8 cellular contexts compared by ENCODE assay signal in the genomic region with DNA sequence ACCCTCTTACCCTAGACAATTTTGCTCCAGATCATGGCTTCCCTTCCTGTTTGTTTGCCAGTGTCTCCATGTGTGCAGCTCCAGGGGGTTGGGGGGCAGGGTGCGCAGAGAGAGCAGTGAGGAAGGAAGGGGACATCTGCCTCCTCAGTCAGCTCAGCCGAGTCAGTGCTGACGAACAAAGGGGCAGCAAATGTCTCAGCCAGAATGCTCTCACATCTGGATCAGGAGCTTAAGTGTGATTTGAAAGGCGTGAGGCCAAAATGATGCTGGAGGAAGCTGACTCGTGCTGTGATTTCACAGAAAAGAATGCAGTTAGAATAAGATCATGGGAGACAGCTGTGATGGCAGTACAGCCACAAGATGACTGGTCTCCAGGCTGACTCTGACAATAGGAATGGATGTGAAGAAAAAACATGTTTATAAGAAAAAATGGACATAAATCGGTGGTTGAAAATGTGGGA. TPM values are rescaled to one million over a fixed set of nuclear protein-coding genes. Genes with fewer than 3 reads are reported as not detected.
DNase-seq lines count a peak whose midpoint lies in the region; ATAC-seq, FAIRE-seq and TF ChIP-seq lines count a peak whose summit lies in the region.

No MANE protein-coding gene starts in this region.

- H3K9me3 ChIP-seq in GM23248 (ENCODE audit: low read depth) (no peaks in the 10 kb centered on the region), SJSA1 (replicated peaks) (no peaks in the 10 kb centered on the region), spleen (no peaks in the 10 kb centered on the region)
- H3K9me3 ChIP-seq in CD8-positive, alpha-beta T cell (ENCODE audit: low read length) = no peaks in the 10 kb centered on the region

- no peaks in the 10 kb centered on the region for H3K36me3 Mint-ChIP-seq in immature natural killer cell
- no peaks in the 10 kb centered on the region for H3K36me3 Mint-ChIP-seq in CD8-positive, alpha-beta T cell

- peaks cover 6 to 7% of the 10 kb centered on the region in 2 donors for H3K4me1 Mint-ChIP-seq in immature natural killer cell
- peaks cover 17% of the 10 kb centered on the region for H3K4me1 Mint-ChIP-seq in CD8-positive, alpha-beta T cell (ENCODE audit: low read depth)

- H3K9ac ChIP-seq in GM23248 = peak overlapping the region; percentile 89

- H3K36me3 ChIP-seq in GM23248 (ENCODE audit: low read depth) (0 out of 2 replicates have a peak, but pooled peaks cover 8% of the 10 kb centered on the region), SJSA1 (peaks cover 5% of the 10 kb centered on the region), spleen (no peaks in the 10 kb centered on the region)
- no peaks in the 10 kb centered on the region for H3K36me3 ChIP-seq in CD8-positive, alpha-beta T cell (ENCODE audit: insufficient read depth, low read length)

- H3K27me3 ChIP-seq in GM23248 (replicated peaks; ENCODE audit: insufficient read depth) (no peaks in the 10 kb centered on the region), SJSA1 (replicated peaks) (no peaks in the 10 kb centered on the region), spleen (replicated peaks in 1 of 7) (no peaks in the 10 kb centered on the region)
- H3K27me3 ChIP-seq in CD8-positive, alpha-beta T cell (ENCODE audit: insufficient read depth, low read length) = no peaks in the 10 kb centered on the region

- H3K4me1 ChIP-seq in GM23248 (ENCODE audit: insufficient read depth) = peaks cover 48% of the 10 kb centered on the region
- peaks cover 36% of the 10 kb centered on the region for H3K4me1 ChIP-seq in SJSA1 (replicated peaks)
- no peaks in the 10 kb centered on the region for H3K4me1 ChIP-seq in spleen
- no peaks in the 10 kb centered on the region for H3K4me1 ChIP-seq in CD8-positive, alpha-beta T cell (ENCODE audit: insufficient read depth, low read length)

- TF ChIP-seq POLR2A in spleen (IDR thresholded peaks at IDR 0.05) = no peak

- 0 out of 2 replicates have a peak, but pooled peaks cover 6% of the 10 kb centered on the region for H3K79me2 ChIP-seq in GM23248 (ENCODE audit: insufficient read depth)

- H3K4me3 ChIP-seq in GM23248 (peak overlapping the region; percentile 59), SJSA1 (peak overlapping the region; percentile 24), spleen (no peak overlapping the region)
- H3K4me3 ChIP-seq in CD8-positive, alpha-beta T cell (ENCODE audit: low read depth, low read length) = no peak overlapping the region

- DNase-seq in GM23248 = peak; percentile 99
- DNase-seq in SJSA1 (ENCODE audit: low read depth in 1 of 2, low spot score in 2 of 2) = peak; percentile 95 to 96
- peak; percentile 98 for DNase-seq in myocyte (ENCODE audit: low read depth)
- no peak for DNase-seq in immature natural killer cell
- no peak for DNase-seq in spleen
- no peak for DNase-seq in CD8-positive, alpha-beta T cell

- H3K9me2 ChIP-seq in GM23248 (ENCODE audit: insufficient read depth) = no peaks in the 10 kb centered on the region

- H3K27ac ChIP-seq in GM23248 (peak overlapping the region; percentile 99), SJSA1 (peak overlapping the region; percentile 95), spleen (no peak overlapping the region)
- H3K27ac ChIP-seq in CD8-positive, alpha-beta T cell (ENCODE audit: low read depth, low read length) = no peak overlapping the region

- H3K4me3 Mint-ChIP-seq in immature natural killer cell = no peak overlapping the region
- H3K4me3 Mint-ChIP-seq in CD8-positive, alpha-beta T cell = no peak overlapping the region

- POLR2A ChIA-PET in CD8-positive, alpha-beta T cell (lab: Charles Lee) = no interaction called here

- H3F3A ChIP-seq in GM23248 (ENCODE audit: insufficient read depth) = peaks cover 59% of the 10 kb centered on the region

- peak overlapping the region; percentile 77 for H3K4me2 ChIP-seq in GM23248 (ENCODE audit: unreplicated experiment)

- 0 to 1% methylated on average over 6 of the region's 6 CpGs for WGBS in GM23248 (ENCODE audit: low coverage in 1 of 2, low lambda C conversion rate in 2 of 2, missing lambda C conversion rate in 2 of 2), 2 experiments
- WGBS in spleen, 5 donors = 54 to 66% (median 62%) methylated on average over 6 of the region's 6 CpGs

- peak overlapping the region; percentile 14; the same call in 1 of the 2 replicates for H2AFZ ChIP-seq in GM23248

- H4K20me1 ChIP-seq in GM23248 (ENCODE audit: insufficient read depth) = no peaks in the 10 kb centered on the region

- peaks cover 0 to 1% (median 0%) of the 10 kb centered on the region in 6 donors for H3K9me3 Mint-ChIP-seq in immature natural killer cell
- H3K9me3 Mint-ChIP-seq in CD8-positive, alpha-beta T cell = no peaks in the 10 kb centered on the region

- peaks cover 0 to 2% (median 2%) of the 10 kb centered on the region in 3 donors for H3K27me3 Mint-ChIP-seq in immature natural killer cell (ENCODE audit: low read depth in 3 of 3)
- H3K27me3 Mint-ChIP-seq in CD8-positive, alpha-beta T cell (ENCODE audit: low read depth) = no peaks in the 10 kb centered on the region

- intact Hi-C loops in spleen (cut with DNase I; ENCODE audit: low total_unique reads) = no loop called here
- intact Hi-C loops in CD8-positive, alpha-beta T cell (cut with DNase I, micrococcal nuclease) = no loop called here

- peak overlapping the region in 3 of 6 donors; percentile 13 to 79 (median 60) for H3K27ac Mint-ChIP-seq in immature natural killer cell
- H3K27ac Mint-ChIP-seq in CD8-positive, alpha-beta T cell = no peak overlapping the region

- no peak for TF ChIP-seq CTCF in spleen (IDR thresholded peaks at IDR 0.05 in 8 of 11, conservative IDR thresholded peaks at IDR 0.05 in 3 of 11)
- no peak for TF ChIP-seq CTCF in CD8-positive, alpha-beta T cell (IDR thresholded peaks at IDR 0.05)

- CTCF ChIA-PET in CD8-positive, alpha-beta T cell (lab: Charles Lee) = no interaction called here

- in situ Hi-C loops in GM23248 (cut with MboI) = no loop called here

- no peak for ATAC-seq in GM21723 (IDR thresholded peaks at IDR 0.05; ENCODE audit: unreplicated experiment)
- ATAC-seq in CD8-positive, alpha-beta T cell = no peak

- peak; percentile 33 for FAIRE-seq in endometrium (lab: Jason Lieb, UNC)

RNA-seq across cellular contexts. Expression of a gene that starts 27.1 kb away (rescaled TPM):
- total RNA-seq in GM23248 (2014; rRNA removed; shearing (Covaris generic)) = 62.7 and 91.9 TPM in 2 replicates
- polyA plus RNA-seq in GM23248 (2016; fragmentation: Nextera tagmentation; extraction: Ambion mirVana) = 29.3 and 30.0 TPM in 2 replicates
- 35.9 and 38.4 TPM in 2 replicates for total RNA-seq in SJSA1 (2014; rRNA removed; shearing (Covaris generic))
- 69.0 and 73.5 TPM in 2 replicates for total RNA-seq in myocyte
- polyA plus RNA-seq in myocyte (2012) = 15.9 TPM
- 10 to 100 TPM; 27.2 to 64.0 (median 52.7) TPM for polyA plus RNA-seq in immature natural killer cell
- total RNA-seq in spleen = 100 to 1,000 TPM in 1 of 7 donors, 10 to 100 TPM in 6; 56.6 to 108 (median 71.6) TPM
- polyA plus RNA-seq in spleen = 10 to 100 TPM; 12.9 to 18.0 (median 15.8) TPM
- total RNA-seq in CD8-positive, alpha-beta T cell = 100 to 1,000 TPM; 150 to 160 TPM

Comparison
In these comparisons a context has a peak if more than half of its experiments do, and no peak if none do; other contexts are left out.
1. DNase-seq: peak in GM23248 (single experiment), SJSA1 (2 of 2) and myocyte (single experiment); none in immature natural killer cell (0 of 3), spleen (single experiment) and CD8-positive, alpha-beta T cell (0 of 7).
2. H3K27ac ChIP-seq: peak in GM23248 (single experiment) and SJSA1 (single experiment); none in spleen (0 of 8) and CD8-positive, alpha-beta T cell (single experiment).
3. H3K4me3 ChIP-seq: peak in GM23248 (single experiment) and SJSA1 (single experiment); none in spleen (0 of 8) and CD8-positive, alpha-beta T cell (single experiment).